ENCODE assay signal across 1 cellular context in the genomic region with DNA sequence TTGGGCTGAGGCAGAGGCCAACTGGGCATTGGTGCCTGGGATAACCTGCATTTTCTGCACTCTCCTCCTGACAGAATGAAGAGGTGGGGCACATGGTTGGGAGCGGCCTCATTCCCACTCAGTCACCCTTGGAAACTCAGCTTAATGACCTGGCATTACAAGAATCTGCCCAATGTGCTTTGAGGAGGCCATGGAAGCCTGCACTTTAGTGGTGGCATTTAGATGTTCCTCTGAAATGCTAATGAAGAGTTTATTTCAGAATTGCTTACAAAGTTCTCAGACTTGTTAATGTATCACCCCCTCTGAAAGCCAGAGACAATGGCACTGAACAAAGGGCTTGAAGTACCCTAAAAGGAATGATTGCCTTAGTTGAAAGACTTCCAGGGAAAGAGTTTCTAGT.
TF ChIP-seq lines count a peak whose summit lies in the region.

No MANE protein-coding gene starts in this region.

TF ChIP-seq in H1, 55 proteins besides CTCF, POLR2A, EP300 and RAD21 (continued from another document):
- TF ChIP-seq, protein P1, sequence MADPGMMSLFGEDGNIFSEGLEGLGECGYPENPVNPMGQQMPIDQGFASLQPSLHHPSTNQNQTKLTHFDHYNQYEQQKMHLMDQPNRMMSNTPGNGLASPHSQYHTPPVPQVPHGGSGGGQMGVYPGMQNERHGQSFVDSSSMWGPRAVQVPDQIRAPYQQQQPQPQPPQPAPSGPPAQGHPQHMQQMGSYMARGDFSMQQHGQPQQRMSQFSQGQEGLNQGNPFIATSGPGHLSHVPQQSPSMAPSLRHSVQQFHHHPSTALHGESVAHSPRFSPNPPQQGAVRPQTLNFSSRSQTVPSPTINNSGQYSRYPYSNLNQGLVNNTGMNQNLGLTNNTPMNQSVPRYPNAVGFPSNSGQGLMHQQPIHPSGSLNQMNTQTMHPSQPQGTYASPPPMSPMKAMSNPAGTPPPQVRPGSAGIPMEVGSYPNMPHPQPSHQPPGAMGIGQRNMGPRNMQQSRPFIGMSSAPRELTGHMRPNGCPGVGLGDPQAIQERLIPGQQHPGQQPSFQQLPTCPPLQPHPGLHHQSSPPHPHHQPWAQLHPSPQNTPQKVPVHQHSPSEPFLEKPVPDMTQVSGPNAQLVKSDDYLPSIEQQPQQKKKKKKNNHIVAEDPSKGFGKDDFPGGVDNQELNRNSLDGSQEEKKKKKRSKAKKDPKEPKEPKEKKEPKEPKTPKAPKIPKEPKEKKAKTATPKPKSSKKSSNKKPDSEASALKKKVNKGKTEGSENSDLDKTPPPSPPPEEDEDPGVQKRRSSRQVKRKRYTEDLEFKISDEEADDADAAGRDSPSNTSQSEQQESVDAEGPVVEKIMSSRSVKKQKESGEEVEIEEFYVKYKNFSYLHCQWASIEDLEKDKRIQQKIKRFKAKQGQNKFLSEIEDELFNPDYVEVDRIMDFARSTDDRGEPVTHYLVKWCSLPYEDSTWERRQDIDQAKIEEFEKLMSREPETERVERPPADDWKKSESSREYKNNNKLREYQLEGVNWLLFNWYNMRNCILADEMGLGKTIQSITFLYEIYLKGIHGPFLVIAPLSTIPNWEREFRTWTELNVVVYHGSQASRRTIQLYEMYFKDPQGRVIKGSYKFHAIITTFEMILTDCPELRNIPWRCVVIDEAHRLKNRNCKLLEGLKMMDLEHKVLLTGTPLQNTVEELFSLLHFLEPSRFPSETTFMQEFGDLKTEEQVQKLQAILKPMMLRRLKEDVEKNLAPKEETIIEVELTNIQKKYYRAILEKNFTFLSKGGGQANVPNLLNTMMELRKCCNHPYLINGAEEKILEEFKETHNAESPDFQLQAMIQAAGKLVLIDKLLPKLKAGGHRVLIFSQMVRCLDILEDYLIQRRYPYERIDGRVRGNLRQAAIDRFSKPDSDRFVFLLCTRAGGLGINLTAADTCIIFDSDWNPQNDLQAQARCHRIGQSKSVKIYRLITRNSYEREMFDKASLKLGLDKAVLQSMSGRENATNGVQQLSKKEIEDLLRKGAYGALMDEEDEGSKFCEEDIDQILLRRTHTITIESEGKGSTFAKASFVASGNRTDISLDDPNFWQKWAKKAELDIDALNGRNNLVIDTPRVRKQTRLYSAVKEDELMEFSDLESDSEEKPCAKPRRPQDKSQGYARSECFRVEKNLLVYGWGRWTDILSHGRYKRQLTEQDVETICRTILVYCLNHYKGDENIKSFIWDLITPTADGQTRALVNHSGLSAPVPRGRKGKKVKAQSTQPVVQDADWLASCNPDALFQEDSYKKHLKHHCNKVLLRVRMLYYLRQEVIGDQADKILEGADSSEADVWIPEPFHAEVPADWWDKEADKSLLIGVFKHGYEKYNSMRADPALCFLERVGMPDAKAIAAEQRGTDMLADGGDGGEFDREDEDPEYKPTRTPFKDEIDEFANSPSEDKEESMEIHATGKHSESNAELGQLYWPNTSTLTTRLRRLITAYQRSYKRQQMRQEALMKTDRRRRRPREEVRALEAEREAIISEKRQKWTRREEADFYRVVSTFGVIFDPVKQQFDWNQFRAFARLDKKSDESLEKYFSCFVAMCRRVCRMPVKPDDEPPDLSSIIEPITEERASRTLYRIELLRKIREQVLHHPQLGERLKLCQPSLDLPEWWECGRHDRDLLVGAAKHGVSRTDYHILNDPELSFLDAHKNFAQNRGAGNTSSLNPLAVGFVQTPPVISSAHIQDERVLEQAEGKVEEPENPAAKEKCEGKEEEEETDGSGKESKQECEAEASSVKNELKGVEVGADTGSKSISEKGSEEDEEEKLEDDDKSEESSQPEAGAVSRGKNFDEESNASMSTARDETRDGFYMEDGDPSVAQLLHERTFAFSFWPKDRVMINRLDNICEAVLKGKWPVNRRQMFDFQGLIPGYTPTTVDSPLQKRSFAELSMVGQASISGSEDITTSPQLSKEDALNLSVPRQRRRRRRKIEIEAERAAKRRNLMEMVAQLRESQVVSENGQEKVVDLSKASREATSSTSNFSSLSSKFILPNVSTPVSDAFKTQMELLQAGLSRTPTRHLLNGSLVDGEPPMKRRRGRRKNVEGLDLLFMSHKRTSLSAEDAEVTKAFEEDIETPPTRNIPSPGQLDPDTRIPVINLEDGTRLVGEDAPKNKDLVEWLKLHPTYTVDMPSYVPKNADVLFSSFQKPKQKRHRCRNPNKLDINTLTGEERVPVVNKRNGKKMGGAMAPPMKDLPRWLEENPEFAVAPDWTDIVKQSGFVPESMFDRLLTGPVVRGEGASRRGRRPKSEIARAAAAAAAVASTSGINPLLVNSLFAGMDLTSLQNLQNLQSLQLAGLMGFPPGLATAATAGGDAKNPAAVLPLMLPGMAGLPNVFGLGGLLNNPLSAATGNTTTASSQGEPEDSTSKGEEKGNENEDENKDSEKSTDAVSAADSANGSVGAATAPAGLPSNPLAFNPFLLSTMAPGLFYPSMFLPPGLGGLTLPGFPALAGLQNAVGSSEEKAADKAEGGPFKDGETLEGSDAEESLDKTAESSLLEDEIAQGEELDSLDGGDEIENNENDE (IDR thresholded peaks at IDR 0.05; ENCODE audit: insufficient replicate concordance, low read length): peak; percentile 72
- TF ChIP-seq SP2 (IDR thresholded peaks at IDR 0.05; ENCODE audit: low read length) (no peak), RBBP5 (IDR thresholded peaks at IDR 0.05; ENCODE audit: borderline replicate concordance, low read depth, low read length) (no peak), KDM1A (IDR thresholded peaks at IDR 0.05; ENCODE audit: borderline replicate concordance, low read length) (no peak), TAF1 (IDR thresholded peaks at IDR 0.05; ENCODE audit: low read depth, low read length) (no peak), CTBP2 (IDR thresholded peaks at IDR 0.05; ENCODE audit: borderline replicate concordance, insufficient read depth, insufficient read length, low read length) (no peak), TEAD4 (IDR thresholded peaks at IDR 0.05; ENCODE audit: low read depth, low read length) (0 out of 2 replicates have a peak, but pooled peaks have one; percentile 47), HDAC2 (IDR thresholded peaks at IDR 0.05; ENCODE audit: borderline replicate concordance in 1 of 2, low read depth in 2 of 2, low read length in 2 of 2) (no peak), BACH1 (IDR thresholded peaks at IDR 0.05; ENCODE audit: low read length) (no peak), GTF2F1 (IDR thresholded peaks at IDR 0.05; ENCODE audit: borderline replicate concordance, low read depth, low read length) (no peak)
- TF ChIP-seq, protein P2, sequence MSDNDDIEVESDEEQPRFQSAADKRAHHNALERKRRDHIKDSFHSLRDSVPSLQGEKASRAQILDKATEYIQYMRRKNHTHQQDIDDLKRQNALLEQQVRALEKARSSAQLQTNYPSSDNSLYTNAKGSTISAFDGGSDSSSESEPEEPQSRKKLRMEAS (IDR thresholded peaks at IDR 0.05): peak; percentile 74
TF ChIP-seq in H1: peak in this region for 5.
